Comparison of ENCODE assay signal across 25 cellular contexts in genomic region chr12:3140284-3140683, GRCh38.
DNase-seq lines count a peak whose midpoint lies in the region; FAIRE-seq and TF ChIP-seq lines count a peak whose summit lies in the region.
"Had no signal": no experiment of that assay in that cellular context is flagged by ENCODE, and none has a peak within 500 bp of the region (broad histone marks: within the 10 kb centered on the region; RNA-seq: fewer than 3 reads in every experiment).

No MANE protein-coding gene starts in this region.

- H3K4me1 Mint-ChIP-seq in neural progenitor cell: peaks cover 44% of the 10 kb centered on the region
- H3K4me1 Mint-ChIP-seq in CD4-positive, alpha-beta memory T cell: no peaks in the 10 kb centered on the region
- no peaks in the 10 kb centered on the region for H3K4me1 Mint-ChIP-seq in activated T-cell treated with anti-CD3 and anti-CD28 coated beads, Interleukin-2, amount 50 U/mL, for 24 hours (ENCODE audit: low read depth)
- H3K4me1 Mint-ChIP-seq: CD4-positive, CD25-positive, alpha-beta regulatory T cell had no signal

- TF ChIP-seq RAD21 in H1 (IDR thresholded peaks at IDR 0.05 in 1 of 2, conservative IDR thresholded peaks at IDR 0.05 in 1 of 2; ENCODE audit: low read depth in 2 of 2, low read length in 2 of 2): no peak

- no peak overlapping the region for H2BK120ac ChIP-seq in H1 (replicated peaks; ENCODE audit: low read depth, low read length)

- CTCF ChIA-PET in H1 (lab: Charles Lee; ENCODE audit: partially characterized antibody): interaction anchor here (0.9 to 16.5 kb wide), 18 partner anchors 9 to 173 kb away, joined by 3 to 448 read pairs (median 6); no protein-coding TSS in a partner anchor
- CTCF ChIA-PET in CD4-positive, alpha-beta memory T cell (lab: Charles Lee; ENCODE audit: partially characterized antibody): interaction anchor here (1.4 kb wide), 1 partner anchor 11 kb away, joined by 6 read pairs; no protein-coding TSS in a partner anchor

- peaks cover 8% of the 10 kb centered on the region for H3K27me3 Mint-ChIP-seq in neural progenitor cell (ENCODE audit: insufficient read depth, low read depth)
- H3K27me3 Mint-ChIP-seq in CD4-positive, alpha-beta memory T cell: peaks cover 5 to 8% of the 10 kb centered on the region in 2 donors
- peaks cover 43% of the 10 kb centered on the region for H3K27me3 Mint-ChIP-seq in activated T-cell treated with anti-CD3 and anti-CD28 coated beads, Interleukin-2, amount 50 U/mL, for 24 hours

- TF ChIP-seq CTCF in WERI-Rb-1 (IDR thresholded peaks at IDR 0.05; ENCODE audit: low read depth, low read length) (no peak), H1 (IDR thresholded peaks at IDR 0.05; ENCODE audit: control extremely low read depth in 1 of 3, insufficient read depth in 1 of 3, low read depth in 1 of 3, low read length in 3 of 3) (no peak), left ventricle myocardium inferior (IDR thresholded peaks at IDR 0.05; ENCODE audit: borderline replicate concordance) (no peak), neural progenitor cell (IDR thresholded peaks at IDR 0.05) (no peak), GM20000 (IDR thresholded peaks at IDR 0.05; ENCODE audit: extremely low read depth, missing control alignments) (no peak)

- no peak overlapping the region for H4K91ac ChIP-seq in H1 (replicated peaks; ENCODE audit: insufficient read length, low read length)

- H3K36me3 Mint-ChIP-seq in neural progenitor cell: no peaks in the 10 kb centered on the region
- no peaks in the 10 kb centered on the region for H3K36me3 Mint-ChIP-seq in CD4-positive, alpha-beta memory T cell
- H3K36me3 Mint-ChIP-seq in activated T-cell treated with anti-CD3 and anti-CD28 coated beads, Interleukin-2, amount 50 U/mL, for 24 hours (ENCODE audit: low read depth): no peaks in the 10 kb centered on the region
- H3K36me3 Mint-ChIP-seq: CD4-positive, CD25-positive, alpha-beta regulatory T cell had no signal

- peak overlapping the region; percentile 80 for H3K27ac ChIP-seq in WERI-Rb-1
- no peak overlapping the region for H3K27ac ChIP-seq in H1 (ENCODE audit: low read depth, low read length)
- H3K27ac ChIP-seq in left ventricle myocardium inferior (replicated peaks): peak overlapping the region; percentile 71
- H3K27ac ChIP-seq in neural progenitor cell: no peak overlapping the region
- H3K27ac ChIP-seq in CD4-positive, alpha-beta memory T cell (ENCODE audit: low read depth, low read length): no peak overlapping the region
- H3K27ac ChIP-seq: HL-60, SK-N-MC had no signal

- H3K9me3 Mint-ChIP-seq in neural progenitor cell: peaks cover 3% of the 10 kb centered on the region
- peaks cover 0 to 3% (median 0%) of the 10 kb centered on the region in 8 donors for H3K9me3 Mint-ChIP-seq in CD4-positive, alpha-beta memory T cell
- H3K9me3 Mint-ChIP-seq in activated T-cell treated with anti-CD3 and anti-CD28 coated beads, Interleukin-2, amount 50 U/mL, for 24 hours: no peaks in the 10 kb centered on the region
- H3K9me3 Mint-ChIP-seq: CD4-positive, CD25-positive, alpha-beta regulatory T cell had no signal

- 96 to 100% methylated on average over 2 to 9 of the region's 9 CpGs for WGBS in H1 (ENCODE audit: extremely low coverage in 1 of 2, insufficient coverage in 1 of 2, insufficient read length in 1 of 2, insufficient replicate concordance in 2 of 2, low coverage in 1 of 2, low lambda C conversion rate in 2 of 2, missing lambda C conversion rate in 1 of 2), 2 experiments

- H4K5ac ChIP-seq in H1 (ENCODE audit: insufficient read length, low read depth, low read length): no peak overlapping the region

- TF ChIP-seq EP300 in H1 (IDR thresholded peaks at IDR 0.05; ENCODE audit: borderline replicate concordance in 1 of 2, low read depth in 2 of 2, low read length in 2 of 2): no peak

- FAIRE-seq in H1 (lab: Jason Lieb, UNC): no peak
- FAIRE-seq: GM18507, HepG2, K562 had no signal

- H3K79me2 ChIP-seq in H1 (ENCODE audit: control insufficient read depth in 1 of 2, insufficient read depth in 2 of 2, low read length in 2 of 2) (no peaks in the 10 kb centered on the region), neural progenitor cell (ENCODE audit: low read depth) (no peaks in the 10 kb centered on the region)

- H3K23ac ChIP-seq in H1 (ENCODE audit: insufficient read length): no peak overlapping the region

- no peaks in the 10 kb centered on the region; the same call in 1 of the 2 replicates for H3K79me1 ChIP-seq in H1 (ENCODE audit: low read depth, low read length)

- H2BK15ac ChIP-seq in H1 (ENCODE audit: low read length): no peak overlapping the region

- no peak overlapping the region for H3K56ac ChIP-seq in H1 (replicated peaks; ENCODE audit: insufficient read length, low read depth, low read length)

- no peaks in the 10 kb centered on the region for H3K23me2 ChIP-seq in H1 (ENCODE audit: low read depth, low read length)

- H3K27ac Mint-ChIP-seq in neural progenitor cell: peak overlapping the region; percentile 23
- H3K27ac Mint-ChIP-seq in CD4-positive, alpha-beta memory T cell: no peak overlapping the region
- H3K27ac Mint-ChIP-seq in activated T-cell treated with anti-CD3 and anti-CD28 coated beads, Interleukin-2, amount 50 U/mL, for 24 hours: no peak overlapping the region
- H3K27ac Mint-ChIP-seq: CD4-positive, CD25-positive, alpha-beta regulatory T cell had no signal

- H3K9me3 ChIP-seq in WERI-Rb-1 (ENCODE audit: severe bottlenecking) (peaks cover 9% of the 10 kb centered on the region), H1 (ENCODE audit: insufficient read depth in 2 of 2, low read depth in 1 of 2, low read length in 1 of 2) (no peaks in the 10 kb centered on the region; a peak in 1 of 4 replicates), left ventricle myocardium inferior (replicated peaks) (no peaks in the 10 kb centered on the region), neural progenitor cell (ENCODE audit: low read depth) (no peaks in the 10 kb centered on the region)
- H3K9me3 ChIP-seq in CD4-positive, alpha-beta memory T cell (ENCODE audit: control insufficient read depth in 1 of 2, low read length in 2 of 2): no peaks in the 10 kb centered on the region
- H3K9me3 ChIP-seq: MG63 had no signal

- H3K14ac ChIP-seq in H1 (ENCODE audit: insufficient read length): no peak overlapping the region

- peaks cover 2% of the 10 kb centered on the region for H3F3A ChIP-seq in neural progenitor cell (ENCODE audit: low read depth)

- H2BK5ac ChIP-seq in H1 (ENCODE audit: low read depth, low read length): no peak overlapping the region

- no peak overlapping the region for H3K9ac ChIP-seq in H1 (replicated peaks in 1 of 4; ENCODE audit: extremely low read depth in 1 of 4, low read depth in 3 of 4, low read length in 3 of 4)
- H3K9ac ChIP-seq in neural progenitor cell: no peak overlapping the region

- no peak overlapping the region for H3K18ac ChIP-seq in H1 (ENCODE audit: extremely low read depth, low read length)

- H3K4me3 Mint-ChIP-seq in neural progenitor cell: no peak overlapping the region
- no peak overlapping the region for H3K4me3 Mint-ChIP-seq in CD4-positive, alpha-beta memory T cell
- H3K4me3 Mint-ChIP-seq in activated T-cell treated with anti-CD3 and anti-CD28 coated beads, Interleukin-2, amount 50 U/mL, for 24 hours: no peak overlapping the region
- H3K4me3 Mint-ChIP-seq: CD4-positive, CD25-positive, alpha-beta regulatory T cell had no signal

- no peak overlapping the region for H3K4ac ChIP-seq in H1 (replicated peaks; ENCODE audit: insufficient read length, low read depth, low read length)

- H3K36me3 ChIP-seq in WERI-Rb-1 (no peaks in the 10 kb centered on the region; the same call in 1 of the 2 replicates), H1 (ENCODE audit: control insufficient read depth in 2 of 4, insufficient read depth in 4 of 4, low read length in 3 of 4) (no peaks in the 10 kb centered on the region), left ventricle myocardium inferior (no peaks in the 10 kb centered on the region), neural progenitor cell (no peaks in the 10 kb centered on the region)
- H3K36me3 ChIP-seq in CD4-positive, alpha-beta memory T cell (ENCODE audit: insufficient read depth, low read length): no peaks in the 10 kb centered on the region
- H3K36me3 ChIP-seq: MG63 had no signal

- H4K20me1 ChIP-seq in H1 (replicated peaks in 1 of 2; ENCODE audit: control insufficient read depth in 1 of 2, insufficient read depth in 2 of 2, low read length in 2 of 2): no peaks in the 10 kb centered on the region
- peaks cover 37% of the 10 kb centered on the region for H4K20me1 ChIP-seq in neural progenitor cell (ENCODE audit: low read depth)

- no peak overlapping the region for H2AK5ac ChIP-seq in H1 (ENCODE audit: low read depth, low read length)

- POLR2A ChIA-PET in H1 (lab: Charles Lee; ENCODE audit: partially characterized antibody): interaction anchor here (0.6 to 2.0 kb wide), 3 partner anchors 14 to 329 kb away, joined by 3 to 4 read pairs (median 3); no protein-coding TSS in a partner anchor
- POLR2A ChIA-PET in CD4-positive, alpha-beta memory T cell (lab: Charles Lee; ENCODE audit: partially characterized antibody): no interaction called here

- DNase-seq in WERI-Rb-1 (peak; percentile 54), H1 (ENCODE audit: low read depth in 1 of 2, low spot score in 2 of 2) (peak in 1 of 2 experiments; percentile 43), left ventricle myocardium inferior (peak; percentile 53), neural progenitor cell (ENCODE audit: low spot score) (no peak), DMS79 treated with DMSO at 0.1 percent for 48 hours (lab: John Stamatoyannopoulos, UW) (no peak), GM20000 (ENCODE audit: low spot score) (no peak)
- DNase-seq in CD4-positive, alpha-beta memory T cell: no peak
- DNase-seq in activated T-cell treated with anti-CD3 and anti-CD28 coated beads, Interleukin-2, amount 50 U/mL, for 24 hours: no peak
- DNase-seq: CD4-positive, CD25-positive, alpha-beta regulatory T cell; COR-L47; DMS 273 treated with DMSO at 0.1 percent for 48 hours; GDM1; MG63; NCI-H1048; NCI-H1417 treated with DMSO at 0.1 percent for 48 hours; NCI-H187; NCI-H446; NCI-H526 treated with DMSO at 0.1 percent for 48 hours; PC-3; SHP77 treated with DMSO at 0.1 percent for 48 hours had no signal

- H2BK20ac ChIP-seq in H1 (ENCODE audit: low read length): no peak overlapping the region

- no peak overlapping the region for H3K4me2 ChIP-seq in H1 (ENCODE audit: insufficient read depth in 1 of 2, low read depth in 2 of 2, low read length in 2 of 2)
- H3K4me2 ChIP-seq in neural progenitor cell: no peak overlapping the region

- H2AFZ ChIP-seq in H1 (ENCODE audit: low read length) (no peak overlapping the region), neural progenitor cell (replicated peaks) (no peak overlapping the region)

- peak overlapping the region; percentile 33 for H3K4me3 ChIP-seq in WERI-Rb-1 (ENCODE audit: low read depth, low read length)
- no peak overlapping the region for H3K4me3 ChIP-seq in H1 (ENCODE audit: extremely low read depth in 1 of 4, insufficient read depth in 2 of 4, low read depth in 3 of 4, low read length in 4 of 4)
- no peak overlapping the region for H3K4me3 ChIP-seq in left ventricle myocardium inferior
- H3K4me3 ChIP-seq in neural progenitor cell: no peak overlapping the region
- no peak overlapping the region for H3K4me3 ChIP-seq in CD4-positive, alpha-beta memory T cell (ENCODE audit: low read length in 2 of 2)
- H3K4me3 ChIP-seq: K562, MG63, SK-N-MC had no signal

- no peak for TF ChIP-seq POLR2A in H1 (IDR thresholded peaks at IDR 0.05; ENCODE audit: control extremely low read depth in 1 of 2, low read depth in 2 of 2, low read length in 2 of 2)

- H3K27me3 ChIP-seq in WERI-Rb-1 (ENCODE audit: insufficient read depth, low read depth, severe bottlenecking) (no peaks in the 10 kb centered on the region), H1 (replicated peaks in 1 of 4; ENCODE audit: control insufficient read depth in 3 of 4, extremely low read depth in 1 of 4, insufficient read depth in 3 of 4, low read length in 3 of 4) (no peaks in the 10 kb centered on the region), left ventricle myocardium inferior (ENCODE audit: low read depth) (no peaks in the 10 kb centered on the region), neural progenitor cell (no peaks in the 10 kb centered on the region)
- no peaks in the 10 kb centered on the region for H3K27me3 ChIP-seq in CD4-positive, alpha-beta memory T cell (ENCODE audit: insufficient read depth, low read length)
- H3K27me3 ChIP-seq: MG63 had no signal

- intact Hi-C loops in left ventricle myocardium inferior (cut with micrococcal nuclease): loop anchor here (10.0 kb wide), 1 partner anchor 65 kb away; no protein-coding TSS in a partner anchor
- intact Hi-C loops in CD4-positive, alpha-beta memory T cell (cut with micrococcal nuclease): no loop called here

- H3K4me1 ChIP-seq in H1 (replicated peaks in 1 of 4; ENCODE audit: control insufficient read depth in 3 of 4, insufficient read depth in 4 of 4, low read length in 3 of 4) (peaks cover 2 to 29% (median 19%) of the 10 kb centered on the region in 4 experiments), left ventricle myocardium inferior (peaks cover 95% of the 10 kb centered on the region), neural progenitor cell (peaks cover 26% of the 10 kb centered on the region)
- H3K4me1 ChIP-seq in CD4-positive, alpha-beta memory T cell (ENCODE audit: insufficient read depth, low read length): no peaks in the 10 kb centered on the region

- no peak overlapping the region for H4K8ac ChIP-seq in H1 (ENCODE audit: extremely low read depth, insufficient read depth, low read length)

- 0 out of 2 replicates have a peak overlapping the region, but pooled peaks have one; percentile 50 for H2BK12ac ChIP-seq in H1 (ENCODE audit: low read depth, low read length)

Comparison
In these comparisons a context has a peak if more than half of its experiments do, and no peak if none do; other contexts are left out.
1. DNase-seq: peak in WERI-Rb-1 (single experiment) and left ventricle myocardium inferior (single experiment); none in neural progenitor cell (single experiment), DMS79 treated with DMSO at 0.1 percent for 48 hours (single experiment), CD4-positive, alpha-beta memory T cell (0 of 5), activated T-cell treated with anti-CD3 and anti-CD28 coated beads, Interleukin-2, amount 50 U/mL, for 24 hours (single experiment) and GM20000 (single experiment).
2. H3K27ac ChIP-seq: peak in WERI-Rb-1 (single experiment) and left ventricle myocardium inferior (single experiment); none in H1 (single experiment), neural progenitor cell (single experiment) and CD4-positive, alpha-beta memory T cell (single experiment).